Comparison of ENCODE assay signal across 20 cellular contexts in the genomic region with DNA sequence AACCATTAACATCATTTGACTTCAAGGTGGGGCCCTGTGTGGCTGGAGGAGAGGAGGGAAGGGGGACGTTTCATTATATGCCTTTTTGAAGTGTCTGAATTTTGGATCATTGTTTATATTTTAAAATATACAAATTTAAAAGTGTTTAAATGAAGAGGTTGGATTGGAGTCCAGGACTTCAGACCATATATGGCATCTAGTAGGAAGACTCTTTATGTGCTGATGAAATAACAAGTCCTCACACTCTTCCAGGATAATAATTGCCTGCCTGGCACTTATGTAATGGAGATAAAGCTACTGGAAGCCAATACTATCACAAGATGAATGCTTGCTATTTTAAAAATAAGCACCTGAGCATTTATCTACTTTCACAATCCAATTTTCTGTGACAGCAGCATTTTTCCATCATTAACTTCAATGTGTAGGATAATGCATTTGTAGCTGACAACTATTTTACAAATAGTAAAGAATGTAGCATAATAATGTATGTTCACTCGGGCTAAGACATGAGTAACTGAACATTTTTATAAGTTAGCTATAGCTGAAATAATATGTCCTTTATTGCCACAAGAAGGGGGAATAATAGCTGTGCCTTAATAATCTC.
DNase-seq lines count a peak whose midpoint lies in the region; ATAC-seq, FAIRE-seq and TF ChIP-seq lines count a peak whose summit lies in the region.
"Had no signal": no experiment of that assay in that cellular context is flagged by ENCODE, and none has a peak within 500 bp of the region (broad histone marks: within the 10 kb centered on the region; RNA-seq: fewer than 3 reads in every experiment).

No MANE protein-coding gene starts in this region.

- H2AK5ac ChIP-seq in IMR-90 (ENCODE audit: low read depth, low read length) (no peak overlapping the region), H1 (ENCODE audit: low read depth, low read length) (no peak overlapping the region)

- no peak overlapping the region for H3K27ac Mint-ChIP-seq in CD8-positive, alpha-beta memory T cell
- H3K27ac Mint-ChIP-seq: B cell; CD8-positive, alpha-beta T cell; HFFc6 had no signal

- no peaks in the 10 kb centered on the region for H3K36me3 Mint-ChIP-seq in CD8-positive, alpha-beta memory T cell
- H3K36me3 Mint-ChIP-seq: CD8-positive, alpha-beta T cell had no signal

- no peak for ATAC-seq in IMR-90 (ENCODE audit: low read depth)
- ATAC-seq: CD8-positive, alpha-beta T cell had no signal

- H3K9me3 Mint-ChIP-seq in CD8-positive, alpha-beta memory T cell = peaks cover 0 to 1% (median 0%) of the 10 kb centered on the region in 5 donors

- POLR2A ChIA-PET in CD8-positive, alpha-beta memory T cell (lab: Charles Lee) = no interaction called here
- POLR2A ChIA-PET in IMR-90 (lab: Charles Lee; ENCODE audit: unreplicated experiment) = no interaction called here
- POLR2A ChIA-PET in H1 (lab: Charles Lee; ENCODE audit: partially characterized antibody) = no interaction called here

- DNase-seq in CD8-positive, alpha-beta memory T cell = no peak
- DNase-seq in IMR-90 (no peak), H1 (ENCODE audit: low read depth in 1 of 2, low spot score in 2 of 2) (no peak), putamen (ENCODE audit: low spot score) (peak; percentile 2), occipital lobe (lab: John Stamatoyannopoulos, UW) (no peak), NCI-H187 treated with DMSO at 0.1 percent for 48 hours (lab: John Stamatoyannopoulos, UW) (no peak)
- DNase-seq: CD8-positive, alpha-beta T cell; COR-L47; DMS 273 treated with DMSO at 0.1 percent for 48 hours; DMS53; GM23248; HCEC 1CT; HFFc6 had no signal

- H3K14ac ChIP-seq in IMR-90 (replicated peaks; ENCODE audit: low read depth, low read length) = no peak overlapping the region
- no peak overlapping the region for H3K14ac ChIP-seq in H1 (ENCODE audit: insufficient read length)

- peaks cover 2% of the 10 kb centered on the region for H3K9me1 ChIP-seq in IMR-90 (ENCODE audit: insufficient read depth, low read length)

- FAIRE-seq in H1 (lab: Jason Lieb, UNC) = no peak
- FAIRE-seq: G401.6, GM12891, GM19239, H54 had no signal

- no peaks in the 10 kb centered on the region for H3K4me1 ChIP-seq in CD8-positive, alpha-beta memory T cell (ENCODE audit: insufficient read depth, low read length)
- peaks cover 10% of the 10 kb centered on the region; the same call in 1 of the 2 replicates for H3K4me1 ChIP-seq in IMR-90 (ENCODE audit: control insufficient read depth, insufficient read depth, low read length)
- H3K4me1 ChIP-seq in H1 (replicated peaks in 1 of 4; ENCODE audit: control insufficient read depth in 3 of 4, insufficient read depth in 4 of 4, low read length in 3 of 4) = peaks cover 0 to 4% (median 0%) of the 10 kb centered on the region in 4 experiments; a peak in 2 of 7 replicates
- H3K4me1 ChIP-seq: BLaER1 treated with 17β-estradiol and CSF1 and Interleukin-3, amounts not matched to agents 10 nM and 100 nM had no signal

- intact Hi-C loops in IMR-90 (cut with micrococcal nuclease) = loop anchor here (5.0 kb wide), 1 partner anchor 146 kb away; no protein-coding TSS in a partner anchor

- no peaks in the 10 kb centered on the region for H4K20me1 ChIP-seq in IMR-90 (ENCODE audit: insufficient read depth, low read length)
- H4K20me1 ChIP-seq in H1 (replicated peaks in 1 of 2; ENCODE audit: control insufficient read depth in 1 of 2, insufficient read depth in 2 of 2, low read length in 2 of 2) = no peaks in the 10 kb centered on the region
- H4K20me1 ChIP-seq: BLaER1 treated with 17β-estradiol and CSF1 and Interleukin-3, amounts not matched to agents 10 nM and 100 nM had no signal

- TF ChIP-seq POLR2A in IMR-90 (IDR thresholded peaks at IDR 0.05; ENCODE audit: low read depth, low read length) (no peak), H1 (IDR thresholded peaks at IDR 0.05; ENCODE audit: control extremely low read depth in 1 of 2, low read depth in 2 of 2, low read length in 2 of 2) (no peak)

- no peak overlapping the region for H2AK9ac ChIP-seq in IMR-90 (replicated peaks; ENCODE audit: low read depth, low read length, poor library complexity)

- H3K18ac ChIP-seq in IMR-90 (ENCODE audit: low read depth, low read length) = peak overlapping the region; percentile 26; the same call in 1 of the 2 replicates
- no peak overlapping the region for H3K18ac ChIP-seq in H1 (ENCODE audit: extremely low read depth, low read length)

- peaks cover 9 to 36% of the 10 kb centered on the region in 2 donors for H3K27me3 Mint-ChIP-seq in CD8-positive, alpha-beta memory T cell

- BruUV-seq in IMR-90 (replicated peaks; lab: Mats Ljungman, UMichigan) = no TSS peak

- in situ Hi-C loops in IMR-90 (cut with MboI; ENCODE audit: low sequenced_read_pairs) = no loop called here

- peak overlapping the region; percentile 27; the same call in 1 of the 2 replicates for H2BK120ac ChIP-seq in IMR-90 (ENCODE audit: low read depth, low read length)
- peak overlapping the region; percentile 64 for H2BK120ac ChIP-seq in H1 (replicated peaks; ENCODE audit: low read depth, low read length)

- no peaks in the 10 kb centered on the region for H3K36me3 ChIP-seq in CD8-positive, alpha-beta memory T cell (ENCODE audit: insufficient read depth, low read length)
- no peaks in the 10 kb centered on the region for H3K36me3 ChIP-seq in IMR-90 (ENCODE audit: control insufficient read depth, insufficient read depth, low read length)
- H3K36me3 ChIP-seq in H1 (ENCODE audit: control insufficient read depth in 2 of 4, insufficient read depth in 4 of 4, low read length in 3 of 4) = no peaks in the 10 kb centered on the region
- H3K36me3 ChIP-seq: BLaER1 treated with 17β-estradiol and CSF1 and Interleukin-3, amounts not matched to agents 10 nM and 100 nM had no signal

- no peak overlapping the region for H4K91ac ChIP-seq in IMR-90 (ENCODE audit: insufficient read depth, low read depth, low read length)
- no peak overlapping the region for H4K91ac ChIP-seq in H1 (replicated peaks; ENCODE audit: insufficient read length, low read length)

- H3K9ac ChIP-seq in IMR-90 (ENCODE audit: low read depth, low read length) (no peak overlapping the region), H1 (replicated peaks in 1 of 4; ENCODE audit: extremely low read depth in 1 of 4, low read depth in 3 of 4, low read length in 3 of 4) (no peak overlapping the region)
- H3K9ac ChIP-seq: BLaER1 treated with 17β-estradiol and CSF1 and Interleukin-3, amounts not matched to agents 10 nM and 100 nM; GM23248 had no signal

- H4K5ac ChIP-seq in IMR-90 (ENCODE audit: low read depth, low read length) (no peak overlapping the region), H1 (ENCODE audit: insufficient read length, low read depth, low read length) (no peak overlapping the region)

- H2AFZ ChIP-seq in IMR-90 (replicated peaks; ENCODE audit: low read length, poor library complexity) (no peak overlapping the region), H1 (ENCODE audit: low read length) (no peak overlapping the region)
- H2AFZ ChIP-seq: GM23248 had no signal

- H3K23ac ChIP-seq in IMR-90 (ENCODE audit: low read depth, low read length) (no peak overlapping the region), H1 (ENCODE audit: insufficient read length) (no peak overlapping the region)

- no peak overlapping the region for H3K4me3 Mint-ChIP-seq in CD8-positive, alpha-beta memory T cell
- H3K4me3 Mint-ChIP-seq: B cell; CD8-positive, alpha-beta T cell; HFFc6 had no signal

- CTCF ChIA-PET in CD8-positive, alpha-beta memory T cell (lab: Charles Lee) = no interaction called here
- CTCF ChIA-PET in IMR-90 (lab: Yijun Ruan, JAX) (no interaction called here), H1 (lab: Charles Lee; ENCODE audit: partially characterized antibody) (interaction anchor here (1.3 kb wide), 1 partner anchor 27 kb away, joined by 3 read pairs; no protein-coding TSS in a partner anchor)

- dilution Hi-C loops in IMR-90 (cut with HindIII; ENCODE audit: low sequenced_read_pairs, unreplicated experiment) = no loop called here

- H3K23me2 ChIP-seq in H1 (ENCODE audit: low read depth, low read length) = no peaks in the 10 kb centered on the region

- H2BK20ac ChIP-seq in IMR-90 (ENCODE audit: low read depth, low read length) = no peak overlapping the region
- H2BK20ac ChIP-seq in H1 (ENCODE audit: low read length) = no peak overlapping the region

- no peaks in the 10 kb centered on the region for H3K79me2 ChIP-seq in H1 (ENCODE audit: control insufficient read depth in 1 of 2, insufficient read depth in 2 of 2, low read length in 2 of 2)

- TF ChIP-seq EP300 in H1 (IDR thresholded peaks at IDR 0.05; ENCODE audit: borderline replicate concordance in 1 of 2, low read depth in 2 of 2, low read length in 2 of 2) = no peak

- no peaks in the 10 kb centered on the region for H3K9me3 ChIP-seq in CD8-positive, alpha-beta memory T cell (ENCODE audit: low read length)
- H3K9me3 ChIP-seq in IMR-90 (ENCODE audit: control insufficient read depth, insufficient read depth, low read length) (peaks cover 7% of the 10 kb centered on the region), H1 (ENCODE audit: insufficient read depth in 2 of 2, low read depth in 1 of 2, low read length in 1 of 2) (peaks cover 0 to 4% of the 10 kb centered on the region in 2 experiments; a peak in 2 of 4 replicates)

- H3K27ac ChIP-seq in CD8-positive, alpha-beta memory T cell (ENCODE audit: low read depth, low read length) = peak overlapping the region; percentile 29
- H3K27ac ChIP-seq in IMR-90 (ENCODE audit: insufficient read depth, low read length) (no peak overlapping the region), H1 (ENCODE audit: low read depth, low read length) (no peak overlapping the region)
- H3K27ac ChIP-seq: BLaER1 treated with 17β-estradiol and CSF1 and Interleukin-3, amounts not matched to agents 10 nM and 100 nM; GM23248; HL-60 had no signal

- H3K4me2 ChIP-seq in IMR-90 (ENCODE audit: low read depth, low read length) (no peak overlapping the region), H1 (ENCODE audit: insufficient read depth in 1 of 2, low read depth in 2 of 2, low read length in 2 of 2) (no peak overlapping the region)
- H3K4me2 ChIP-seq: BLaER1 treated with 17β-estradiol and CSF1 and Interleukin-3, amounts not matched to agents 10 nM and 100 nM had no signal

- H3K4me1 Mint-ChIP-seq in CD8-positive, alpha-beta memory T cell = no peaks in the 10 kb centered on the region
- H3K4me1 Mint-ChIP-seq: B cell had no signal

- TF ChIP-seq RAD21 in IMR-90 (IDR thresholded peaks at IDR 0.05; ENCODE audit: low read length) (no peak), H1 (IDR thresholded peaks at IDR 0.05 in 1 of 2, conservative IDR thresholded peaks at IDR 0.05 in 1 of 2; ENCODE audit: low read depth in 2 of 2, low read length in 2 of 2) (no peak)

- H3K79me1 ChIP-seq in IMR-90 (ENCODE audit: low read depth in 1 of 2, low read length in 2 of 2) = no peaks in the 10 kb centered on the region
- no peaks in the 10 kb centered on the region for H3K79me1 ChIP-seq in H1 (ENCODE audit: low read depth, low read length)

- H2BK12ac ChIP-seq in H1 (ENCODE audit: low read depth, low read length) = 0 out of 2 replicates have a peak overlapping the region, but pooled peaks have one; percentile 50

- no peak overlapping the region for H3K4me3 ChIP-seq in CD8-positive, alpha-beta memory T cell (ENCODE audit: low read length)
- H3K4me3 ChIP-seq in IMR-90 (ENCODE audit: insufficient read depth, low read depth, low read length) = no peak overlapping the region
- H3K4me3 ChIP-seq in H1 (ENCODE audit: extremely low read depth in 1 of 4, insufficient read depth in 2 of 4, low read depth in 3 of 4, low read length in 4 of 4) = no peak overlapping the region
- H3K4me3 ChIP-seq: BLaER1 treated with 17β-estradiol and CSF1 and Interleukin-3, amounts not matched to agents 10 nM and 100 nM; GM23248 had no signal

- H2BK15ac ChIP-seq in IMR-90 (ENCODE audit: low read depth, low read length) = no peak overlapping the region
- no peak overlapping the region for H2BK15ac ChIP-seq in H1 (ENCODE audit: low read length)

- WGBS in IMR-90 (ENCODE audit: extremely low coverage in 2 of 2, insufficient read length in 1 of 2), 2 experiments = no CpG with 5 or more reads among the region's 2 CpGs
- WGBS in H1 (ENCODE audit: extremely low coverage in 1 of 2, insufficient coverage in 1 of 2, insufficient read length in 1 of 2, insufficient replicate concordance in 2 of 2, low coverage in 1 of 2, low lambda C conversion rate in 2 of 2, missing lambda C conversion rate in 1 of 2), 2 experiments = 90% methylated on average over 2 of the region's 2 CpGs; no CpG with 5 or more reads in 1 of the 2 experiments

- no peak overlapping the region for H3K56ac ChIP-seq in IMR-90 (ENCODE audit: extremely low read depth, insufficient read depth, low read length)
- no peak overlapping the region for H3K56ac ChIP-seq in H1 (replicated peaks; ENCODE audit: insufficient read length, low read depth, low read length)

- TF ChIP-seq CTCF in IMR-90 (conservative IDR thresholded peaks at IDR 0.05; ENCODE audit: low read depth, low read length) (no peak), H1 (IDR thresholded peaks at IDR 0.05; ENCODE audit: control extremely low read depth in 1 of 3, insufficient read depth in 1 of 3, low read depth in 1 of 3, low read length in 3 of 3) (no peak)

- H2BK5ac ChIP-seq in IMR-90 (ENCODE audit: low read depth, low read length, poor library complexity, severe bottlenecking) (no peak overlapping the region), H1 (ENCODE audit: low read depth, low read length) (no peak overlapping the region)

- H3K4ac ChIP-seq in IMR-90 (ENCODE audit: low read depth, low read length) (no peak overlapping the region), H1 (replicated peaks; ENCODE audit: insufficient read length, low read depth, low read length) (no peak overlapping the region)

- no peak overlapping the region for H4K8ac ChIP-seq in IMR-90 (ENCODE audit: low read depth in 2 of 2, low read length in 2 of 2)
- no peak overlapping the region for H4K8ac ChIP-seq in H1 (ENCODE audit: extremely low read depth, insufficient read depth, low read length)

- no peaks in the 10 kb centered on the region for H3K27me3 ChIP-seq in CD8-positive, alpha-beta memory T cell (ENCODE audit: insufficient read depth, low read length, poor library complexity, severe bottlenecking)
- H3K27me3 ChIP-seq in IMR-90 (ENCODE audit: control insufficient read depth, insufficient read depth, low read length) (no peaks in the 10 kb centered on the region), H1 (replicated peaks in 1 of 4; ENCODE audit: control insufficient read depth in 3 of 4, extremely low read depth in 1 of 4, insufficient read depth in 3 of 4, low read length in 3 of 4) (no peaks in the 10 kb centered on the region)
- H3K27me3 ChIP-seq: BLaER1 treated with 17β-estradiol and CSF1 and Interleukin-3, amounts not matched to agents 10 nM and 100 nM had no signal
